Comparison of ENCODE assay signal across 11 cellular contexts in the genomic region with DNA sequence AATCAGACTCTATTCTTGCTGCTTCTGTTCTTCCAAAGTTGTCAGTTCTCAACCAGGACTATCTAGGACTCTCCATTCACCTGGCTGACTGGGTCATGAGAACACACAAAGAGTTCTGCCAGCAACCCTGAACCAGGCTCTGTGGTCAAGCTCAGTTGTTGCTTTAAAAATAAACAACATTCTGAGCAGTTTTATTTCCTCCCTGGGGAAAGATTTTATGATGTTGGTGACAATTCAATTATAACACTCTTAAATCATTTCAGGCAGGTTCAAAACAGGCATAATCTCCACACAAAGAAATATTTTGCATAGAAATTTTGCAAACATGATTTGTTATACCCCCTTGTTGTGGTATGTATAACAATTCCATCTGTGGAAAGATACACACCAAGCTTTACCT. TPM values are rescaled to one million over a fixed set of nuclear protein-coding genes. Genes with fewer than 3 reads are reported as not detected.
"Had no signal": no experiment of that assay in that cellular context is flagged by ENCODE, and none has a peak within 500 bp of the region (broad histone marks: within the 10 kb centered on the region; RNA-seq: fewer than 3 reads in every experiment).

No MANE protein-coding gene starts in this region.

- H3K9ac ChIP-seq: GM23248, KMS-11 had no signal

- H3K4me2 ChIP-seq: KMS-11 had no signal

- DNase-seq: GM23248, GOT3, H9, HCEC 1CT, HFFc6, KBM-7 had no signal

- H3K27ac ChIP-seq: GM23248, HL-60, KMS-11 had no signal

- ATAC-seq: HepG2 had no signal

- H3K4me3 ChIP-seq: GM23248 had no signal

RNA-seq across cellular contexts. Expression of a gene that starts 36.0 kb away (rescaled TPM):
- total RNA-seq: GM23248, H9, HepG2, HFFc6, HT1080 had no signal
- polyA plus RNA-seq: GM23248, HepG2, IgD-negative memory B cell had no signal
